Comparison of ENCODE assay signal across 8 cellular contexts in genomic region chr16:29806641-29807425, GRCh38. TPM values are rescaled to one million over a fixed set of nuclear protein-coding genes. Genes with fewer than 3 reads are reported as not detected.
DNase-seq lines count a peak whose midpoint lies in the region; ATAC-seq and TF ChIP-seq lines count a peak whose summit lies in the region.

No MANE protein-coding gene starts in this region.

- peak overlapping the region; percentile 64 to 80 for H3K4me3 ChIP-seq in muscle layer of duodenum (ENCODE audit: low read depth in 1 of 2, low read length in 2 of 2)
- peak overlapping the region; percentile 60 for H3K4me3 ChIP-seq in upper lobe of right lung

- H3K27ac ChIP-seq in muscle layer of duodenum (ENCODE audit: low read length): peak overlapping the region; percentile 91
- H3K27ac ChIP-seq in upper lobe of right lung: peak overlapping the region; percentile 89

- H3K4me1 ChIP-seq in muscle layer of duodenum (ENCODE audit: control insufficient read depth in 1 of 2, insufficient read depth in 2 of 2, low read length in 2 of 2) (peaks cover 31 to 47% of the 10 kb centered on the region in 2 donors), upper lobe of right lung (peaks cover 43% of the 10 kb centered on the region)

- TF ChIP-seq CTCF in upper lobe of right lung (IDR thresholded peaks at IDR 0.05): no peak

- peaks cover 6 to 17% of the 10 kb centered on the region in 2 donors for H3K36me3 ChIP-seq in muscle layer of duodenum (ENCODE audit: control insufficient read depth in 1 of 2, insufficient read depth in 2 of 2, low read length in 2 of 2)
- peaks cover 21% of the 10 kb centered on the region for H3K36me3 ChIP-seq in upper lobe of right lung

- H3K9me3 ChIP-seq in muscle layer of duodenum (ENCODE audit: control insufficient read depth in 1 of 2, low read length in 2 of 2) (no peaks in the 10 kb centered on the region), upper lobe of right lung (no peaks in the 10 kb centered on the region)

- no peak for ATAC-seq in upper lobe of right lung

- DNase-seq in SIG-M5 treated with dmso at 0.1 percent for 504 hours (lab: John Stamatoyannopoulos, UW; ENCODE audit: unreplicated experiment) (peak; percentile 63), SIG-M5 (lab: John Stamatoyannopoulos, UW) (no peak), NCI-H146 treated with DMSO at 0.1 percent for 48 hours (lab: John Stamatoyannopoulos, UW; ENCODE audit: unreplicated experiment) (peak; percentile 88), upper lobe of right lung (peak; percentile 86), KG1 (lab: John Stamatoyannopoulos, UW) (no peak)
- DNase-seq in activated CD4-positive, CD25-positive, alpha-beta regulatory T cell treated with anti-CD3 and anti-CD28 coated beads, Interleukin-2, amount 50 U/mL, for 72 hours: peak; percentile 67
- peak; percentile 30 for DNase-seq in effector CD8-positive, alpha-beta T cell (lab: John Stamatoyannopoulos, UW)

- intact Hi-C loops in upper lobe of right lung (cut with DNase I): no loop called here

- H3K27me3 ChIP-seq in muscle layer of duodenum (ENCODE audit: low read depth, low read length): no peaks in the 10 kb centered on the region
- no peaks in the 10 kb centered on the region for H3K27me3 ChIP-seq in upper lobe of right lung

RNA-seq across cellular contexts. Expression of gene MAZ, which starts 0.5 kb away (rescaled TPM):
- total RNA-seq in upper lobe of right lung: 148 TPM

RNA-seq across cellular contexts. Expression of gene PRRT2, which starts 5.2 kb away (rescaled TPM):
- 2.7 TPM for total RNA-seq in upper lobe of right lung

RNA-seq across cellular contexts. Expression of gene PAGR1, which starts 9.1 kb away (rescaled TPM):
- total RNA-seq in upper lobe of right lung: 15.2 TPM

RNA-seq across cellular contexts. Expression of gene MVP, which starts 13.4 kb away (rescaled TPM):
- total RNA-seq in upper lobe of right lung: 247 TPM

RNA-seq across cellular contexts. Expression of gene KIF22, which starts 16.3 kb away (rescaled TPM):
- 19.8 TPM for total RNA-seq in upper lobe of right lung

Comparison
In these comparisons a context has a peak if more than half of its experiments do, and no peak if none do; other contexts are left out.
1. DNase-seq: peak in SIG-M5 treated with dmso at 0.1 percent for 504 hours (single experiment), NCI-H146 treated with DMSO at 0.1 percent for 48 hours (single experiment), activated CD4-positive, CD25-positive, alpha-beta regulatory T cell treated with anti-CD3 and anti-CD28 coated beads, Interleukin-2, amount 50 U/mL, for 72 hours (single experiment), effector CD8-positive, alpha-beta T cell (single experiment) and upper lobe of right lung (single experiment); none in SIG-M5 (single experiment) and KG1 (single experiment).